ENCODE assay signal across 8 cellular contexts in genomic region chr1:117366281-117366981, GRCh38. TPM values are rescaled to one million over a fixed set of nuclear protein-coding genes. Genes with fewer than 3 reads are reported as not detected.
DNase-seq lines count a peak whose midpoint lies in the region; ATAC-seq and TF ChIP-seq lines count a peak whose summit lies in the region.

No MANE protein-coding gene starts in this region.

- H3K4me3 ChIP-seq in duodenal mucosa (ENCODE audit: low read depth in 1 of 2, low read length in 2 of 2) (peak overlapping the region; percentile 82 to 88), lower lobe of right lung (peak overlapping the region; percentile 82)

- H3K27me3 ChIP-seq in duodenal mucosa (ENCODE audit: control insufficient read depth in 1 of 2, insufficient read depth in 2 of 2, low read length in 2 of 2) = no peaks in the 10 kb centered on the region
- H3K27me3 ChIP-seq in lower lobe of right lung (ENCODE audit: low read depth) = no peaks in the 10 kb centered on the region

- ATAC-seq in GM18861 (IDR thresholded peaks at IDR 0.05; ENCODE audit: unreplicated experiment) = peak; percentile 33
- peak; percentile 39 for ATAC-seq in HG03066 (IDR thresholded peaks at IDR 0.05; ENCODE audit: low read depth, unreplicated experiment)
- ATAC-seq in lower lobe of right lung = peak; percentile 92 to 94

- peaks cover 49% of the 10 kb centered on the region for H3K4me1 Mint-ChIP-seq in activated CD4-positive, alpha-beta memory T cell treated with anti-CD3 and anti-CD28 coated beads for 36 hours (ENCODE audit: low read depth)

- POLR2A ChIA-PET in activated CD4-positive, alpha-beta memory T cell treated with anti-CD3 and anti-CD28 coated beads for 36 hours (lab: Charles Lee) = interaction anchor here (0.6 to 1.1 kb wide), 3 partner anchors 60 to 380 kb away, joined by 3 to 4 read pairs (median 3); partner anchors contain the start of gene TTF2

- H3K9me3 Mint-ChIP-seq in activated CD4-positive, alpha-beta memory T cell treated with anti-CD3 and anti-CD28 coated beads for 36 hours = no peaks in the 10 kb centered on the region

- H3K36me3 ChIP-seq in duodenal mucosa (ENCODE audit: control insufficient read depth in 1 of 2, insufficient read depth in 2 of 2, low read length in 2 of 2) (no peaks in the 10 kb centered on the region), lower lobe of right lung (no peaks in the 10 kb centered on the region)

- no peaks in the 10 kb centered on the region for H3K27me3 Mint-ChIP-seq in activated CD4-positive, alpha-beta memory T cell treated with anti-CD3 and anti-CD28 coated beads for 36 hours

- intact Hi-C loops in activated CD4-positive, alpha-beta memory T cell treated with anti-CD3 and anti-CD28 coated beads for 36 hours (cut with micrococcal nuclease) = loop anchor here (1.0 to 10.0 kb wide), 12 partner anchors 24 to 992 kb away; partner anchors contain the start of genes ATP1A1, GDAP2, TRIM45 and TTF2
- intact Hi-C loops in lower lobe of right lung (cut with DNase I) = no loop called here

- peak overlapping the region; percentile 94 for H3K4me3 Mint-ChIP-seq in activated CD4-positive, alpha-beta memory T cell treated with anti-CD3 and anti-CD28 coated beads for 36 hours

- DNase-seq in AG08395 (ENCODE audit: low spot score) = peak; percentile 97
- peak; percentile 77 for DNase-seq in NCI-H345 (lab: John Stamatoyannopoulos, UW)
- DNase-seq in activated CD4-positive, alpha-beta memory T cell treated with anti-CD3 and anti-CD28 coated beads for 36 hours = peak; percentile 81
- DNase-seq in lower lobe of right lung = peak; percentile 91
- peak; percentile 72 to 75 for DNase-seq in stimulated activated CD4-positive, alpha-beta T cell treated with anti-CD3 and anti-CD28 coated beads, Interleukin-4, amount 100 ng/mL, for 48 hours (ENCODE audit: low read depth in 2 of 2)

- H3K36me3 Mint-ChIP-seq in activated CD4-positive, alpha-beta memory T cell treated with anti-CD3 and anti-CD28 coated beads for 36 hours = peaks cover 5% of the 10 kb centered on the region

- TF ChIP-seq CTCF in lower lobe of right lung (IDR thresholded peaks at IDR 0.05) = no peak

- H3K4me1 ChIP-seq in duodenal mucosa (ENCODE audit: control insufficient read depth in 1 of 2, insufficient read depth in 2 of 2, low read length in 2 of 2) = peaks cover 23 to 34% of the 10 kb centered on the region in 2 donors
- peaks cover 39% of the 10 kb centered on the region for H3K4me1 ChIP-seq in lower lobe of right lung

- peak overlapping the region; percentile 90 to 97 for H3K9ac ChIP-seq in duodenal mucosa (ENCODE audit: low read depth in 1 of 2, low read length in 2 of 2)

- no peaks in the 10 kb centered on the region for H3K9me3 ChIP-seq in duodenal mucosa (ENCODE audit: control insufficient read depth in 1 of 2, low read length in 2 of 2)
- H3K9me3 ChIP-seq in lower lobe of right lung = no peaks in the 10 kb centered on the region

- CTCF ChIA-PET in activated CD4-positive, alpha-beta memory T cell treated with anti-CD3 and anti-CD28 coated beads for 36 hours (lab: Charles Lee) = no interaction called here

- H3K27ac ChIP-seq in duodenal mucosa (ENCODE audit: low read depth, low read length) (peak overlapping the region; percentile 92), lower lobe of right lung (peak overlapping the region; percentile 93)

- peak overlapping the region; percentile 96 for H3K27ac Mint-ChIP-seq in activated CD4-positive, alpha-beta memory T cell treated with anti-CD3 and anti-CD28 coated beads for 36 hours

RNA-seq across cellular contexts. Expression of gene MAN1A2, which starts 0.8 kb away (rescaled TPM):
- 10 to 100 TPM; 18.3 to 22.5 TPM for total RNA-seq in activated CD4-positive, alpha-beta memory T cell treated with anti-CD3 and anti-CD28 coated beads for 36 hours
- 39.6 TPM for total RNA-seq in lower lobe of right lung

Comparison
In these comparisons a context has a peak if more than half of its experiments do, and no peak if none do; other contexts are left out.
1. Peak in every context shown above with its lines: DNase-seq, ATAC-seq, H3K4me3 ChIP-seq and H3K27ac ChIP-seq.
2. ATAC-seq: peak in every context shown above with its lines; median percentile 93 in lower lobe of right lung; 39 in HG03066; 33 in GM18861.